Comparison of ENCODE assay signal across 1 cellular context in the genomic region with DNA sequence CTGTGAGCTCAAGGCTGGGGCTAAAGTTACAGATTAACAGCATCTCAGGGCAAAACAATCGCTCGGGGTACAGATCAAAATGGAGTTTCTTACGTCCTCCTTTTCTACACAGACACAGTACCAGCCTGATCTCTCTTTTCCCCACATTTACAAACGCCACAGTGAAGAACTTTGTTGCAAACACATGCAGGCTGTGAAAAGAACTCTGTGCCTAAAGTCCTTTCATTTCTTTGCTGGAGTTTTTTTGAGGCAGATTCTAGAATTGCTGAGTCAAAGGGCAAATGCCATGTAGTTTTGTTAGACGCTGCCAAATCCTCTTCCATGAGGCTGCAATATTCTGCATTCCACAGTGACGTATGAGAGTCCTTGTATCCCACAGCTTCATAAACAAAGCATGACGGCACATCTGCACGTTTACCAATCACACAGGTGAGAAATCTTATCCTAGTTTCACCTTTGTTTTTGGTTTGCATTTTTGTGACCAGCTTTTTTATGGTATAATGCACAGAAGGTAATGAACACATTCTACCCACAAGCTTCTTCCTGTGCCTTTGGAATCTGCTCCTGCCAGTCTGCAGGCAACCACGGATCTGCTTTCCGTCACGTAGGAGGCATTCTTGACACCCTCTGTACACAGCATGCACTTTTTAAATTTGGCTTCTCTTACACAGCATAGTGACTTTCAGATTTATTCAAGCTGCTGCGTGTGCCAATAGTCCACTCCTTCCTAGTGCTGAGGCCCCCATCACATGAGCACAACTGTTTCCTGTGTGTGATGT.
TF ChIP-seq lines count a peak whose summit lies in the region.

No MANE protein-coding gene starts in this region.

TF ChIP-seq in HepG2, 621 proteins besides CTCF, POLR2A, EP300 and RAD21 (continued from another document and continues in another):
- TF ChIP-seq, protein P1, sequence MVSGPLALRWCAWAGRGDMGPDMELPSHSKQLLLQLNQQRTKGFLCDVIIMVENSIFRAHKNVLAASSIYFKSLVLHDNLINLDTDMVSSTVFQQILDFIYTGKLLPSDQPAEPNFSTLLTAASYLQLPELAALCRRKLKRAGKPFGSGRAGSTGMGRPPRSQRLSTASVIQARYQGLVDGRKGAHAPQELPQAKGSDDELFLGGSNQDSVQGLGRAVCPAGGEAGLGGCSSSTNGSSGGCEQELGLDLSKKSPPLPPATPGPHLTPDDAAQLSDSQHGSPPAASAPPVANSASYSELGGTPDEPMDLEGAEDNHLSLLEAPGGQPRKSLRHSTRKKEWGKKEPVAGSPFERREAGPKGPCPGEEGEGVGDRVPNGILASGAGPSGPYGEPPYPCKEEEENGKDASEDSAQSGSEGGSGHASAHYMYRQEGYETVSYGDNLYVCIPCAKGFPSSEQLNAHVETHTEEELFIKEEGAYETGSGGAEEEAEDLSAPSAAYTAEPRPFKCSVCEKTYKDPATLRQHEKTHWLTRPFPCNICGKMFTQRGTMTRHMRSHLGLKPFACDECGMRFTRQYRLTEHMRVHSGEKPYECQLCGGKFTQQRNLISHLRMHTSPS (CRISPR knock-in tag; IDR thresholded peaks at IDR 0.05; ENCODE audit: low read depth), result peak; percentile 77; the same call in 1 of the 2 replicates
- TF ChIP-seq GATAD1 (CRISPR knock-in tag; IDR thresholded peaks at IDR 0.05) (no peak), MAZ (IDR thresholded peaks at IDR 0.05; ENCODE audit: borderline replicate concordance, low read depth, low read length) (no peak), MAZ (CRISPR knock-in tag; IDR thresholded peaks at IDR 0.05; ENCODE audit: low read depth) (no peak), DMAP1 (CRISPR knock-in tag; IDR thresholded peaks at IDR 0.05) (peak; percentile 50; the same call in 1 of the 2 replicates), ZNF841 (CRISPR knock-in tag; IDR thresholded peaks at IDR 0.05; ENCODE audit: borderline replicate concordance) (no peak), SOX6 (IDR thresholded peaks at IDR 0.05) (no peak), SOX6 (CRISPR knock-in tag; IDR thresholded peaks at IDR 0.05) (peak; percentile 76), MXI1 (IDR thresholded peaks at IDR 0.05; ENCODE audit: borderline replicate concordance, low read depth, low read length) (peak; percentile 53; the same call in 1 of the 3 replicates), POLR2G (IDR thresholded peaks at IDR 0.05; ENCODE audit: low read depth, low read length) (peak; percentile 61), ZNF749 (CRISPR knock-in tag; IDR thresholded peaks at IDR 0.05; ENCODE audit: borderline replicate concordance) (0 out of 2 replicates have a peak, but pooled peaks have one; percentile 15), ZNF468 (CRISPR knock-in tag; IDR thresholded peaks at IDR 0.05) (no peak), ZNF616 (CRISPR knock-in tag; IDR thresholded peaks at IDR 0.05; ENCODE audit: low read depth) (no peak), SAP130 (CRISPR knock-in tag; IDR thresholded peaks at IDR 0.05; ENCODE audit: low read depth) (peak; percentile 75), WIZ (CRISPR knock-in tag; IDR thresholded peaks at IDR 0.05) (no peak), KDM6A (CRISPR knock-in tag; IDR thresholded peaks at IDR 0.05; ENCODE audit: low read depth) (0 out of 2 replicates have a peak, but pooled peaks have one; percentile 13), POLR2AphosphoS5 (IDR thresholded peaks at IDR 0.05; ENCODE audit: low read depth, low read length) (peak; percentile 27; the same call in 1 of the 2 replicates), EHMT2 (IDR thresholded peaks at IDR 0.05; ENCODE audit: borderline replicate concordance, low read depth, low read length) (no peak), JUN (CRISPR knock-in tag; IDR thresholded peaks at IDR 0.05) (0 out of 2 replicates have a peak, but pooled peaks have one; percentile 34), PITX1 (CRISPR knock-in tag; IDR thresholded peaks at IDR 0.05) (peak; percentile 70; the same call in 1 of the 2 replicates), CREM (IDR thresholded peaks at IDR 0.05) (peak; percentile 82), CREM (CRISPR knock-in tag; IDR thresholded peaks at IDR 0.05) (no peak), GLI4 (CRISPR knock-in tag; IDR thresholded peaks at IDR 0.05; ENCODE audit: borderline replicate concordance) (no peak; the same call in 1 of the 2 replicates)
- TF ChIP-seq, protein P2, sequence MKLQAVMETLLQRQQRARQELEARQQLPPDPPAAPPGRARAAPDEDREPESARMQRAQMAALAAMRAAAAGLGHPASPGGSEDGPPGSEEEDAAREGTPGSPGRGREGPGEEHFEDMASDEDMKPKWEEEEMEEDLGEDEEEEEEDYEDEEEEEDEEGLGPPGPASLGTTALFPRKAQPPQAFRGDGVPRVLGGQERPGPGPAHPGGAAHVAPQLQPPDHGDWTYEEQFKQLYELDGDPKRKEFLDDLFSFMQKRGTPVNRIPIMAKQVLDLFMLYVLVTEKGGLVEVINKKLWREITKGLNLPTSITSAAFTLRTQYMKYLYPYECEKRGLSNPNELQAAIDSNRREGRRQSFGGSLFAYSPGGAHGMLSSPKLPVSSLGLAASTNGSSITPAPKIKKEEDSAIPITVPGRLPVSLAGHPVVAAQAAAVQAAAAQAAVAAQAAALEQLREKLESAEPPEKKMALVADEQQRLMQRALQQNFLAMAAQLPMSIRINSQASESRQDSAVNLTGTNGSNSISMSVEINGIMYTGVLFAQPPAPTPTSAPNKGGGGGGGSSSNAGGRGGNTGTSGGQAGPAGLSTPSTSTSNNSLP (IDR thresholded peaks at IDR 0.05; ENCODE audit: low read depth, low read length), result peak; percentile 53
- TF ChIP-seq, protein P3, sequence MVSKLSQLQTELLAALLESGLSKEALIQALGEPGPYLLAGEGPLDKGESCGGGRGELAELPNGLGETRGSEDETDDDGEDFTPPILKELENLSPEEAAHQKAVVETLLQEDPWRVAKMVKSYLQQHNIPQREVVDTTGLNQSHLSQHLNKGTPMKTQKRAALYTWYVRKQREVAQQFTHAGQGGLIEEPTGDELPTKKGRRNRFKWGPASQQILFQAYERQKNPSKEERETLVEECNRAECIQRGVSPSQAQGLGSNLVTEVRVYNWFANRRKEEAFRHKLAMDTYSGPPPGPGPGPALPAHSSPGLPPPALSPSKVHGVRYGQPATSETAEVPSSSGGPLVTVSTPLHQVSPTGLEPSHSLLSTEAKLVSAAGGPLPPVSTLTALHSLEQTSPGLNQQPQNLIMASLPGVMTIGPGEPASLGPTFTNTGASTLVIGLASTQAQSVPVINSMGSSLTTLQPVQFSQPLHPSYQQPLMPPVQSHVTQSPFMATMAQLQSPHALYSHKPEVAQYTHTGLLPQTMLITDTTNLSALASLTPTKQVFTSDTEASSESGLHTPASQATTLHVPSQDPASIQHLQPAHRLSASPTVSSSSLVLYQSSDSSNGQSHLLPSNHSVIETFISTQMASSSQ (IDR thresholded peaks at IDR 0.05; ENCODE audit: low read depth), result peak; percentile 47
- TF ChIP-seq, protein P3 (CRISPR knock-in tag; IDR thresholded peaks at IDR 0.05; ENCODE audit: borderline replicate concordance), result peak; percentile 88
- TF ChIP-seq, protein P4, sequence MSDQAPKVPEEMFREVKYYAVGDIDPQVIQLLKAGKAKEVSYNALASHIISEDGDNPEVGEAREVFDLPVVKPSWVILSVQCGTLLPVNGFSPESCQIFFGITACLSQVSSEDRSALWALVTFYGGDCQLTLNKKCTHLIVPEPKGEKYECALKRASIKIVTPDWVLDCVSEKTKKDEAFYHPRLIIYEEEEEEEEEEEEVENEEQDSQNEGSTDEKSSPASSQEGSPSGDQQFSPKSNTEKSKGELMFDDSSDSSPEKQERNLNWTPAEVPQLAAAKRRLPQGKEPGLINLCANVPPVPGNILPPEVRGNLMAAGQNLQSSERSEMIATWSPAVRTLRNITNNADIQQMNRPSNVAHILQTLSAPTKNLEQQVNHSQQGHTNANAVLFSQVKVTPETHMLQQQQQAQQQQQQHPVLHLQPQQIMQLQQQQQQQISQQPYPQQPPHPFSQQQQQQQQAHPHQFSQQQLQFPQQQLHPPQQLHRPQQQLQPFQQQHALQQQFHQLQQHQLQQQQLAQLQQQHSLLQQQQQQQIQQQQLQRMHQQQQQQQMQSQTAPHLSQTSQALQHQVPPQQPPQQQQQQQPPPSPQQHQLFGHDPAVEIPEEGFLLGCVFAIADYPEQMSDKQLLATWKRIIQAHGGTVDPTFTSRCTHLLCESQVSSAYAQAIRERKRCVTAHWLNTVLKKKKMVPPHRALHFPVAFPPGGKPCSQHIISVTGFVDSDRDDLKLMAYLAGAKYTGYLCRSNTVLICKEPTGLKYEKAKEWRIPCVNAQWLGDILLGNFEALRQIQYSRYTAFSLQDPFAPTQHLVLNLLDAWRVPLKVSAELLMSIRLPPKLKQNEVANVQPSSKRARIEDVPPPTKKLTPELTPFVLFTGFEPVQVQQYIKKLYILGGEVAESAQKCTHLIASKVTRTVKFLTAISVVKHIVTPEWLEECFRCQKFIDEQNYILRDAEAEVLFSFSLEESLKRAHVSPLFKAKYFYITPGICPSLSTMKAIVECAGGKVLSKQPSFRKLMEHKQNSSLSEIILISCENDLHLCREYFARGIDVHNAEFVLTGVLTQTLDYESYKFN (CRISPR knock-in tag; conservative IDR thresholded peaks at IDR 0.05), result peak; percentile 82
- TF ChIP-seq, protein P5, sequence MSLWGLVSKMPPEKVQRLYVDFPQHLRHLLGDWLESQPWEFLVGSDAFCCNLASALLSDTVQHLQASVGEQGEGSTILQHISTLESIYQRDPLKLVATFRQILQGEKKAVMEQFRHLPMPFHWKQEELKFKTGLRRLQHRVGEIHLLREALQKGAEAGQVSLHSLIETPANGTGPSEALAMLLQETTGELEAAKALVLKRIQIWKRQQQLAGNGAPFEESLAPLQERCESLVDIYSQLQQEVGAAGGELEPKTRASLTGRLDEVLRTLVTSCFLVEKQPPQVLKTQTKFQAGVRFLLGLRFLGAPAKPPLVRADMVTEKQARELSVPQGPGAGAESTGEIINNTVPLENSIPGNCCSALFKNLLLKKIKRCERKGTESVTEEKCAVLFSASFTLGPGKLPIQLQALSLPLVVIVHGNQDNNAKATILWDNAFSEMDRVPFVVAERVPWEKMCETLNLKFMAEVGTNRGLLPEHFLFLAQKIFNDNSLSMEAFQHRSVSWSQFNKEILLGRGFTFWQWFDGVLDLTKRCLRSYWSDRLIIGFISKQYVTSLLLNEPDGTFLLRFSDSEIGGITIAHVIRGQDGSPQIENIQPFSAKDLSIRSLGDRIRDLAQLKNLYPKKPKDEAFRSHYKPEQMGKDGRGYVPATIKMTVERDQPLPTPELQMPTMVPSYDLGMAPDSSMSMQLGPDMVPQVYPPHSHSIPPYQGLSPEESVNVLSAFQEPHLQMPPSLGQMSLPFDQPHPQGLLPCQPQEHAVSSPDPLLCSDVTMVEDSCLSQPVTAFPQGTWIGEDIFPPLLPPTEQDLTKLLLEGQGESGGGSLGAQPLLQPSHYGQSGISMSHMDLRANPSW (CRISPR knock-in tag; IDR thresholded peaks at IDR 0.05; ENCODE audit: borderline replicate concordance), result no peak
- TF ChIP-seq, protein P6, sequence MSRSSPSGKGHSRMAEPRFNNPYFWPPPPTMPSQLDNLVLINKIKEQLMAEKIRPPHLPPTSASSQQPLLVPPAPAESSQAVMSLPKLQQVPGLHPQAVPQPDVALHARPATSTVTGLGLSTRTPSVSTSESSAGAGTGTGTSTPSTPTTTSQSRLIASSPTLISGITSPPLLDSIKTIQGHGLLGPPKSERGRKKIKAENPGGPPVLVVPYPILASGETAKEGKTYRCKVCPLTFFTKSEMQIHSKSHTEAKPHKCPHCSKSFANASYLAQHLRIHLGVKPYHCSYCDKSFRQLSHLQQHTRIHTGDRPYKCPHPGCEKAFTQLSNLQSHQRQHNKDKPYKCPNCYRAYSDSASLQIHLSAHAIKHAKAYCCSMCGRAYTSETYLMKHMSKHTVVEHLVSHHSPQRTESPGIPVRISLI (CRISPR knock-in tag; IDR thresholded peaks at IDR 0.05; ENCODE audit: borderline replicate concordance), result peak; percentile 71; the same call in 1 of the 2 replicates
- TF ChIP-seq, protein P7, sequence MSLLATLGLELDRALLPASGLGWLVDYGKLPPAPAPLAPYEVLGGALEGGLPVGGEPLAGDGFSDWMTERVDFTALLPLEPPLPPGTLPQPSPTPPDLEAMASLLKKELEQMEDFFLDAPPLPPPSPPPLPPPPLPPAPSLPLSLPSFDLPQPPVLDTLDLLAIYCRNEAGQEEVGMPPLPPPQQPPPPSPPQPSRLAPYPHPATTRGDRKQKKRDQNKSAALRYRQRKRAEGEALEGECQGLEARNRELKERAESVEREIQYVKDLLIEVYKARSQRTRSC (CRISPR knock-in tag; IDR thresholded peaks at IDR 0.05; ENCODE audit: low read depth), result no peak
- TF ChIP-seq, protein P8, sequence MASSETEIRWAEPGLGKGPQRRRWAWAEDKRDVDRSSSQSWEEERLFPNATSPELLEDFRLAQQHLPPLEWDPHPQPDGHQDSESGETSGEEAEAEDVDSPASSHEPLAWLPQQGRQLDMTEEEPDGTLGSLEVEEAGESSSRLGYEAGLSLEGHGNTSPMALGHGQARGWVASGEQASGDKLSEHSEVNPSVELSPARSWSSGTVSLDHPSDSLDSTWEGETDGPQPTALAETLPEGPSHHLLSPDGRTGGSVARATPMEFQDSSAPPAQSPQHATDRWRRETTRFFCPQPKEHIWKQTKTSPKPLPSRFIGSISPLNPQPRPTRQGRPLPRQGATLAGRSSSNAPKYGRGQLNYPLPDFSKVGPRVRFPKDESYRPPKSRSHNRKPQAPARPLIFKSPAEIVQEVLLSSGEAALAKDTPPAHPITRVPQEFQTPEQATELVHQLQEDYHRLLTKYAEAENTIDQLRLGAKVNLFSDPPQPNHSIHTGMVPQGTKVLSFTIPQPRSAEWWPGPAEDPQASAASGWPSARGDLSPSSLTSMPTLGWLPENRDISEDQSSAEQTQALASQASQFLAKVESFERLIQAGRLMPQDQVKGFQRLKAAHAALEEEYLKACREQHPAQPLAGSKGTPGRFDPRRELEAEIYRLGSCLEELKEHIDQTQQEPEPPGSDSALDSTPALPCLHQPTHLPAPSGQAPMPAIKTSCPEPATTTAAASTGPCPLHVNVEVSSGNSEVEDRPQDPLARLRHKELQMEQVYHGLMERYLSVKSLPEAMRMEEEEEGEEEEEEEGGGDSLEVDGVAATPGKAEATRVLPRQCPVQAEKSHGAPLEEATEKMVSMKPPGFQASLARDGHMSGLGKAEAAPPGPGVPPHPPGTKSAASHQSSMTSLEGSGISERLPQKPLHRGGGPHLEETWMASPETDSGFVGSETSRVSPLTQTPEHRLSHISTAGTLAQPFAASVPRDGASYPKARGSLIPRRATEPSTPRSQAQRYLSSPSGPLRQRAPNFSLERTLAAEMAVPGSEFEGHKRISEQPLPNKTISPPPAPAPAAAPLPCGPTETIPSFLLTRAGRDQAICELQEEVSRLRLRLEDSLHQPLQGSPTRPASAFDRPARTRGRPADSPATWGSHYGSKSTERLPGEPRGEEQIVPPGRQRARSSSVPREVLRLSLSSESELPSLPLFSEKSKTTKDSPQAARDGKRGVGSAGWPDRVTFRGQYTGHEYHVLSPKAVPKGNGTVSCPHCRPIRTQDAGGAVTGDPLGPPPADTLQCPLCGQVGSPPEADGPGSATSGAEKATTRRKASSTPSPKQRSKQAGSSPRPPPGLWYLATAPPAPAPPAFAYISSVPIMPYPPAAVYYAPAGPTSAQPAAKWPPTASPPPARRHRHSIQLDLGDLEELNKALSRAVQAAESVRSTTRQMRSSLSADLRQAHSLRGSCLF (CRISPR knock-in tag; IDR thresholded peaks at IDR 0.05; ENCODE audit: borderline replicate concordance), result no peak
